Comparison of ENCODE assay signal across 20 cellular contexts in genomic region chr22:22521631-22522030, GRCh38.
"Had no signal": no experiment of that assay in that cellular context is flagged by ENCODE, and none has a peak within 500 bp of the region (broad histone marks: within the 10 kb centered on the region; RNA-seq: fewer than 3 reads in every experiment).

No MANE protein-coding gene starts in this region.

- DNase-seq: Karpas-422, KG1, MV-4-11, NCI-H1048, NCI-H1105, NCI-H1417, NCI-H1436 treated with DMSO at 0.1 percent for 48 hours, NCI-H1694, NCI-H187 treated with DMSO at 0.1 percent for 48 hours, NCI-H2029 treated with DMSO at 0.1 percent for 48 hours, NCI-H2171 treated with DMSO at 0.1 percent for 48 hours, NCI-H2227 treated with DMSO at 0.1 percent for 48 hours, NCI-H524, NCI-H526 treated with DMSO at 0.1 percent for 48 hours, NCI-H748 treated with DMSO at 0.1 percent for 48 hours, SHP77, T-helper 2 cell had no signal

- ATAC-seq: Panc1, PC-3 had no signal

- H3K27ac ChIP-seq: RWPE1 had no signal
